17 cellular contexts compared by ENCODE assay signal in the genomic region with DNA sequence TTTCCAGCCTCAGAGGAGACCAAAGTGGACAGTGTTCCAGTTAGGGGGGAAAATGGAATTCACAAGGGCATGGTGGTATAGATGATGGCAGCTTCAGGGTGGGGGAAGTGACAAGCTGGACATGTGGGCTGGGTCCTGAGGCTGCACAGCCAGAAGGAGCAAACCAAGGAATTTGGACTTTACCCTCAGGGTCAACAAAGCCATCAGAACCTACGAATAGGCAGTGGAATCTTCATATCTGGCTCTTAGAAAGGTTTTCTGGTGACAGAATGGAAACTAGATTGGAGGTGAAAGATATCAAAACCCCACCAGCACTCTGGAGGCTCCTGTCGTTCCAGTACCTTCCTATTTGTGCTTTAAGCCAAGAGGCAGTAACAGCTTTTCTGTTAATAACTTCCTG.
A peak's percentile ranks its signal among the peaks of the same experiment; 100 is the strongest.
DNase-seq lines count a peak whose midpoint lies in the region; ATAC-seq, FAIRE-seq and TF ChIP-seq lines count a peak whose summit lies in the region.
"Had no signal": no experiment of that assay in that cellular context is flagged by ENCODE, and none has a peak within 500 bp of the region (broad histone marks: within the 10 kb centered on the region; RNA-seq: fewer than 3 reads in every experiment).

No MANE protein-coding gene starts in this region.

- DNase-seq in HuH-7.5 (ENCODE audit: low spot score), result peak; percentile 16
- DNase-seq in kidney, result no peak
- no peak for DNase-seq in nephron progenitor cell
- no peak for DNase-seq in stimulated activated naive B cell treated with anti-CD40 and anti-IgM and Interleukin-4, amounts not matched to agents 10 μg/mL and 1 μg/mL and 100 μg/mL, for 72 hours
- no peak for DNase-seq in cortex of kidney (lab: John Stamatoyannopoulos, UW)
- DNase-seq in NCI-H2196 treated with DMSO at 0.1 percent for 48 hours (lab: John Stamatoyannopoulos, UW; ENCODE audit: unreplicated experiment), result no peak
- no peak for DNase-seq in DMS 273 (lab: John Stamatoyannopoulos, UW; ENCODE audit: unreplicated experiment)
- DNase-seq: CD8-positive, alpha-beta T cell; KBM-7; NCI-H1048; NCI-H146; NCI-H2081 treated with DMSO at 0.1 percent for 48 hours; NCI-H226; NCI-H69 had no signal

- H3K4me3 ChIP-seq in kidney (ENCODE audit: low read length in 2 of 2), result peak overlapping the region in 1 of 2 donors; percentile 33
- H3K4me3 ChIP-seq: SJSA1 had no signal

- H3K9ac ChIP-seq in kidney (ENCODE audit: low read length in 2 of 2), result no peak overlapping the region

- peaks cover 37 to 57% of the 10 kb centered on the region in 2 donors for H3K4me1 ChIP-seq in kidney (ENCODE audit: control insufficient read depth in 1 of 2, insufficient read depth in 1 of 2, low read depth in 1 of 2, low read length in 2 of 2)

- intact Hi-C loops in kidney (cut with DNase I), result no loop called here

- TF ChIP-seq CTCF in kidney (IDR thresholded peaks at IDR 0.05; ENCODE audit: borderline replicate concordance, extremely low read depth, insufficient read depth), result no peak
- no peak for TF ChIP-seq CTCF in nephron progenitor cell (IDR thresholded peaks at IDR 0.05)

- H3K27ac Mint-ChIP-seq in nephron progenitor cell, result peak overlapping the region; percentile 86
- H3K27ac Mint-ChIP-seq in stimulated activated naive B cell treated with anti-CD40 and anti-IgM and Interleukin-4, amounts not matched to agents 10 μg/mL and 1 μg/mL and 100 μg/mL, for 72 hours, result peak overlapping the region; percentile 85
- H3K27ac Mint-ChIP-seq: CD8-positive, alpha-beta T cell had no signal

- H3K36me3 ChIP-seq in kidney (ENCODE audit: control insufficient read depth in 1 of 2, insufficient read depth in 2 of 2, low read length in 2 of 2), result no peaks in the 10 kb centered on the region
- H3K36me3 ChIP-seq: SJSA1 had no signal

- no peak for FAIRE-seq in kidney (lab: Jason Lieb, UNC)
- FAIRE-seq: HTR-8/SVneo had no signal

- H3K4me1 Mint-ChIP-seq in nephron progenitor cell, result peaks cover 38% of the 10 kb centered on the region
- peaks cover 46 to 79% of the 10 kb centered on the region in 2 donors for H3K4me1 Mint-ChIP-seq in stimulated activated naive B cell treated with anti-CD40 and anti-IgM and Interleukin-4, amounts not matched to agents 10 μg/mL and 1 μg/mL and 100 μg/mL, for 72 hours

- no peaks in the 10 kb centered on the region for H3K9me3 Mint-ChIP-seq in nephron progenitor cell
- H3K9me3 Mint-ChIP-seq in stimulated activated naive B cell treated with anti-CD40 and anti-IgM and Interleukin-4, amounts not matched to agents 10 μg/mL and 1 μg/mL and 100 μg/mL, for 72 hours, result no peaks in the 10 kb centered on the region
- H3K9me3 Mint-ChIP-seq: CD8-positive, alpha-beta T cell had no signal

- H3K27me3 Mint-ChIP-seq in nephron progenitor cell (ENCODE audit: low read depth, poor library complexity), result no peaks in the 10 kb centered on the region
- no peaks in the 10 kb centered on the region for H3K27me3 Mint-ChIP-seq in stimulated activated naive B cell treated with anti-CD40 and anti-IgM and Interleukin-4, amounts not matched to agents 10 μg/mL and 1 μg/mL and 100 μg/mL, for 72 hours

- no peaks in the 10 kb centered on the region for H3K9me3 ChIP-seq in kidney (ENCODE audit: control insufficient read depth in 1 of 2, low read length in 2 of 2)
- H3K9me3 ChIP-seq: SJSA1 had no signal

- no peak for ATAC-seq in stimulated activated naive B cell treated with anti-CD40 and anti-IgM and Interleukin-4, amounts not matched to agents 10 μg/mL and 1 μg/mL and 100 μg/mL, for 72 hours (replicated peaks)
- ATAC-seq in GM21717 (IDR thresholded peaks at IDR 0.05; ENCODE audit: unreplicated experiment), result no peak
- ATAC-seq: CD8-positive, alpha-beta T cell had no signal

- H3K27ac ChIP-seq in kidney (ENCODE audit: low read depth in 2 of 2, low read length in 2 of 2), result peak overlapping the region; percentile 26 to 45
- H3K27ac ChIP-seq: SJSA1 had no signal

- peaks cover 29% of the 10 kb centered on the region for H3K36me3 Mint-ChIP-seq in nephron progenitor cell (ENCODE audit: low read depth)
- H3K36me3 Mint-ChIP-seq in stimulated activated naive B cell treated with anti-CD40 and anti-IgM and Interleukin-4, amounts not matched to agents 10 μg/mL and 1 μg/mL and 100 μg/mL, for 72 hours, result peaks cover 54 to 89% of the 10 kb centered on the region in 2 donors
- H3K36me3 Mint-ChIP-seq: CD8-positive, alpha-beta T cell had no signal

- H3K4me3 Mint-ChIP-seq in nephron progenitor cell, result no peak overlapping the region
- H3K4me3 Mint-ChIP-seq in stimulated activated naive B cell treated with anti-CD40 and anti-IgM and Interleukin-4, amounts not matched to agents 10 μg/mL and 1 μg/mL and 100 μg/mL, for 72 hours, result no peak overlapping the region
- H3K4me3 Mint-ChIP-seq: CD8-positive, alpha-beta T cell had no signal
